ENCODE assay signal across 7 cellular contexts in the genomic region with DNA sequence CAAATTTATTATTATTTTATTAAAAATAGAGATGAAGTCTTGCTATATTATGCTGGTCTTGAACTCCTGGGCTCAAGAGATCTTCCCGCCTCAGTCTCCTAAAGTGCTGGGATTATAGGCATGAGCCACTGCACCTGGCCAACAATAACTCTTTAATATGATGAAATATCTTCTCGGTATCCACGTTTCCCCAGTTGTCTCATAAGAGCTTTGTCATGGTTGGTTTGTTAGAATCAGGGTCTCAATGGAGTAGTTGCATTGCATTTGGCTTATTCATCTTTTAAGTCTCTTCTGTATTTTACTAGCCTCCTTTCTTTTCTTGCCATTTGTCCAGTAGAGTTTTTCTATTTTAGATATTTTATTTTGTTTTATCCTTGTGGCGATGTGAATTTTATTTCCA. TPM values are rescaled to one million over a fixed set of nuclear protein-coding genes. Genes with fewer than 3 reads are reported as not detected.
"Had no signal": no experiment of that assay in that cellular context is flagged by ENCODE, and none has a peak within 500 bp of the region (broad histone marks: within the 10 kb centered on the region; RNA-seq: fewer than 3 reads in every experiment).

No MANE protein-coding gene starts in this region.

- H3K4me3 ChIP-seq: GM23338, K562 had no signal

- ATAC-seq: GM23338, K562 had no signal

- H3K4me2 ChIP-seq: GM23338 had no signal

- H2AFZ ChIP-seq: GM23338 had no signal

- DNase-seq: H9, HCEC 1CT, IMR-90 had no signal

RNA-seq across cellular contexts. Expression of gene DLX2, which starts 32.7 kb away (rescaled TPM):
- total RNA-seq: H9, HT-29, IMR-90 had no signal
- polyA plus RNA-seq: H1 had no signal

RNA-seq across cellular contexts. Expression of gene DLX1, which starts 50.1 kb away (rescaled TPM):
- total RNA-seq: GM23338, H1, H9 had no signal
- polyA plus RNA-seq: GM23338 had no signal
